In the genomic region with DNA sequence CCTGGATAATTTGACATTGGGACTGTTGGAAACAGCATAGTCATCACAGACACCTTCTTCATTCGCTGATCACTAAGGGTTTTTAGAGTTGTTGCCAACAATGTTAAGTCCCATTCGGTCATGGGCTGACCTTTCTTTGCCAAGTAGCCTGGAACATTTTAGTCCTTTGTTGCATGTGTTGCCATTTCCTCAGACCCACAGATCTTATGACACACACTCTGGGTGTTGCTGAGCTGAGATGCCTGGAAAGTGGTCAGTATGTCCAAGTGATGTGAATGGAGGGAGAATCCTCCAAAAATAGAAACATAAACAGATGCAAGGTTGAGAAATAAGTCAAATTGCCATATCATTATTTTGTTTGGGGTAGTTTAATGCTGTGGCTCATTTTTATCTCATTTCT, we compare ENCODE assay signal across 18 cellular contexts.
DNase-seq lines count a peak whose midpoint lies in the region; ATAC-seq and TF ChIP-seq lines count a peak whose summit lies in the region.
"Had no signal": no experiment of that assay in that cellular context is flagged by ENCODE, and none has a peak within 500 bp of the region (broad histone marks: within the 10 kb centered on the region; RNA-seq: fewer than 3 reads in every experiment).

No MANE protein-coding gene starts in this region.

- TF ChIP-seq CTCF in endodermal cell (conservative IDR thresholded peaks at IDR 0.05): no peak
- no peak for TF ChIP-seq CTCF in retinal pigment epithelial cell (conservative IDR thresholded peaks at IDR 0.05; ENCODE audit: low read depth, low read length)

- H3K4me1 ChIP-seq in endodermal cell (ENCODE audit: control insufficient read depth, insufficient read depth, low read length): peaks cover 8% of the 10 kb centered on the region
- H3K4me1 ChIP-seq: Peyer's patch had no signal

- peak; percentile 98 for ATAC-seq in left ventricle myocardium superior
- no peak for ATAC-seq in activated CD4-positive, alpha-beta T cell treated with anti-CD3 and anti-CD28 coated beads for 36 hours
- no peak for ATAC-seq in HG03108 (IDR thresholded peaks at IDR 0.05; ENCODE audit: unreplicated experiment)
- ATAC-seq: stimulated activated naive B cell treated with anti-CD40 and anti-IgM and Interleukin-4, amounts not matched to agents 10 μg/mL and 1 μg/mL and 100 μg/mL, for 72 hours; WTC11 had no signal

- H3K4me3 ChIP-seq in endodermal cell (ENCODE audit: low read length) (no peak overlapping the region), retinal pigment epithelial cell (ENCODE audit: low read length) (no peak overlapping the region)
- H3K4me3 ChIP-seq: ascending aorta, Peyer's patch had no signal

- peaks cover 23% of the 10 kb centered on the region for H3K4me1 Mint-ChIP-seq in endodermal cell
- no peaks in the 10 kb centered on the region for H3K4me1 Mint-ChIP-seq in activated CD4-positive, alpha-beta T cell treated with anti-CD3 and anti-CD28 coated beads for 36 hours
- H3K4me1 Mint-ChIP-seq: stimulated activated naive B cell treated with anti-CD40 and anti-IgM and Interleukin-4, amounts not matched to agents 10 μg/mL and 1 μg/mL and 100 μg/mL, for 72 hours had no signal

- H3K27ac ChIP-seq in endodermal cell (ENCODE audit: low read depth, low read length): no peak overlapping the region
- H3K27ac ChIP-seq: ascending aorta had no signal

- H3K9me3 ChIP-seq in endodermal cell (ENCODE audit: control insufficient read depth, low read length): peaks cover 4% of the 10 kb centered on the region
- H3K9me3 ChIP-seq: ascending aorta, Peyer's patch had no signal

- DNase-seq in GM03348 (ENCODE audit: low spot score) (peak; percentile 24), endodermal cell (peak; percentile 28), left ventricle myocardium superior (no peak), retinal pigment epithelial cell (ENCODE audit: low read depth) (peak; percentile 27), SIG-M5 treated with dmso at 0.1 percent for 504 hours (lab: John Stamatoyannopoulos, UW; ENCODE audit: unreplicated experiment) (no peak)
- no peak for DNase-seq in activated CD4-positive, alpha-beta T cell treated with anti-CD3 and anti-CD28 coated beads for 36 hours
- DNase-seq in stimulated activated CD4-positive, alpha-beta T cell treated with anti-CD3 and anti-CD28 coated beads, Interleukin-4, amount 100 ng/mL, for 4 hours: no peak
- DNase-seq: activated CD8-positive, alpha-beta memory T cell treated with anti-CD3 and anti-CD28 coated beads for 24 hours; activated gamma-delta T cell; cortex of kidney; MV-4-11; NCI-H2081; NCI-H69; Peyer's patch; stimulated activated naive B cell treated with anti-CD40 and anti-IgM and Interleukin-4, amounts not matched to agents 10 μg/mL and 1 μg/mL and 100 μg/mL, for 72 hours had no signal

- 91 to 100% methylated on average over 2 of the region's 2 CpGs for WGBS in endodermal cell (ENCODE audit: insufficient coverage in 1 of 2, insufficient read length in 1 of 2), 2 experiments

- H3K27me3 Mint-ChIP-seq in endodermal cell (ENCODE audit: insufficient read depth): peaks cover 84% of the 10 kb centered on the region
- H3K27me3 Mint-ChIP-seq in activated CD4-positive, alpha-beta T cell treated with anti-CD3 and anti-CD28 coated beads for 36 hours: no peaks in the 10 kb centered on the region

- POLR2A ChIA-PET in activated CD4-positive, alpha-beta T cell treated with anti-CD3 and anti-CD28 coated beads for 36 hours (lab: Charles Lee): no interaction called here

- intact Hi-C loops in left ventricle myocardium superior (cut with micrococcal nuclease): no loop called here
- intact Hi-C loops in activated CD4-positive, alpha-beta T cell treated with anti-CD3 and anti-CD28 coated beads for 36 hours (cut with DNase I, micrococcal nuclease): no loop called here

- CTCF ChIA-PET in activated CD4-positive, alpha-beta T cell treated with anti-CD3 and anti-CD28 coated beads for 36 hours (lab: Charles Lee): no interaction called here

- peaks cover 82% of the 10 kb centered on the region for H3K27me3 ChIP-seq in endodermal cell (ENCODE audit: control insufficient read depth, insufficient read depth, low read length, poor library complexity, severe bottlenecking)
- H3K27me3 ChIP-seq: ascending aorta, Peyer's patch had no signal

- no peaks in the 10 kb centered on the region for H3K36me3 ChIP-seq in endodermal cell (ENCODE audit: control insufficient read depth, insufficient read depth, low read length)
- H3K36me3 ChIP-seq: ascending aorta, Peyer's patch had no signal

- no peak overlapping the region for H3K9ac ChIP-seq in endodermal cell (ENCODE audit: extremely low read depth, low read length, poor library complexity, severe bottlenecking)

- no peak overlapping the region for H3K27ac Mint-ChIP-seq in endodermal cell
- H3K27ac Mint-ChIP-seq in activated CD4-positive, alpha-beta T cell treated with anti-CD3 and anti-CD28 coated beads for 36 hours: no peak overlapping the region
- H3K27ac Mint-ChIP-seq: stimulated activated naive B cell treated with anti-CD40 and anti-IgM and Interleukin-4, amounts not matched to agents 10 μg/mL and 1 μg/mL and 100 μg/mL, for 72 hours; WTC11 had no signal

- H3K9me3 Mint-ChIP-seq in endodermal cell: no peaks in the 10 kb centered on the region
- H3K9me3 Mint-ChIP-seq in activated CD4-positive, alpha-beta T cell treated with anti-CD3 and anti-CD28 coated beads for 36 hours (ENCODE audit: low read depth): no peaks in the 10 kb centered on the region
- H3K9me3 Mint-ChIP-seq: stimulated activated naive B cell treated with anti-CD40 and anti-IgM and Interleukin-4, amounts not matched to agents 10 μg/mL and 1 μg/mL and 100 μg/mL, for 72 hours had no signal

- H3K36me3 Mint-ChIP-seq in endodermal cell (ENCODE audit: low read depth): no peaks in the 10 kb centered on the region
- no peaks in the 10 kb centered on the region for H3K36me3 Mint-ChIP-seq in activated CD4-positive, alpha-beta T cell treated with anti-CD3 and anti-CD28 coated beads for 36 hours (ENCODE audit: low read depth)
- H3K36me3 Mint-ChIP-seq: stimulated activated naive B cell treated with anti-CD40 and anti-IgM and Interleukin-4, amounts not matched to agents 10 μg/mL and 1 μg/mL and 100 μg/mL, for 72 hours; WTC11 had no signal

- no peak overlapping the region for H3K4me3 Mint-ChIP-seq in endodermal cell
- H3K4me3 Mint-ChIP-seq in activated CD4-positive, alpha-beta T cell treated with anti-CD3 and anti-CD28 coated beads for 36 hours: no peak overlapping the region
- H3K4me3 Mint-ChIP-seq: stimulated activated naive B cell treated with anti-CD40 and anti-IgM and Interleukin-4, amounts not matched to agents 10 μg/mL and 1 μg/mL and 100 μg/mL, for 72 hours; WTC11 had no signal

Comparison
In these comparisons a context has a peak if more than half of its experiments do, and no peak if none do; other contexts are left out.
1. DNase-seq: peak in GM03348 (single experiment), endodermal cell (single experiment) and retinal pigment epithelial cell (single experiment); none in left ventricle myocardium superior (single experiment), activated CD4-positive, alpha-beta T cell treated with anti-CD3 and anti-CD28 coated beads for 36 hours (single experiment), SIG-M5 treated with dmso at 0.1 percent for 504 hours (single experiment) and stimulated activated CD4-positive, alpha-beta T cell treated with anti-CD3 and anti-CD28 coated beads, Interleukin-4, amount 100 ng/mL, for 4 hours (0 of 2).